ENCODE assay signal across 1 cellular context in genomic region chr6:139373154-139373927, GRCh38.
TF ChIP-seq lines count a peak whose summit lies in the region.

No MANE protein-coding gene starts in this region.

TF ChIP-seq in K562, 482 proteins besides CTCF, POLR2A, EP300 and RAD21 (continued from another document and continues in another):
- TF ChIP-seq CREB3L1 (IDR thresholded peaks at IDR 0.05; ENCODE audit: borderline replicate concordance, low read depth) (0 out of 2 replicates have a peak, but pooled peaks have one; percentile 22), SUPT5H (IDR thresholded peaks at IDR 0.05) (no peak), CREM (IDR thresholded peaks at IDR 0.05; ENCODE audit: low read depth) (peak; percentile 43), POLR2G (IDR thresholded peaks at IDR 0.05; ENCODE audit: low read depth, low read length) (peak; percentile 80), PREB (CRISPR knock-in tag; IDR thresholded peaks at IDR 0.05) (peak; percentile 95; the same call in 1 of the 2 replicates), NR4A1 (CRISPR knock-in tag; IDR thresholded peaks at IDR 0.05) (peak; percentile 8; the same call in 1 of the 2 replicates), NR4A1 (tag; IDR thresholded peaks at IDR 0.05) (peak; percentile 55; the same call in 1 of the 2 replicates), SIN3B (IDR thresholded peaks at IDR 0.05; ENCODE audit: low read depth) (peak; percentile 31; the same call in 1 of the 2 replicates), RBM15 (IDR thresholded peaks at IDR 0.05; ENCODE audit: insufficient read depth, low read length) (0 out of 2 replicates have a peak, but pooled peaks have one; percentile 52), GATAD2B (IDR thresholded peaks at IDR 0.05; ENCODE audit: borderline replicate concordance) (peak; percentile 62; the same call in 1 of the 2 replicates), TBL1XR1 (IDR thresholded peaks at IDR 0.05; ENCODE audit: low read length in 2 of 2) (no peak), ATF2 (CRISPR knock-in tag; IDR thresholded peaks at IDR 0.05) (0 out of 2 replicates have a peak, but pooled peaks have one; percentile 48), DMBX1 (CRISPR knock-in tag; IDR thresholded peaks at IDR 0.05; ENCODE audit: borderline replicate concordance) (peak; percentile 40; the same call in 1 of the 2 replicates), MTA3 (IDR thresholded peaks at IDR 0.05; ENCODE audit: borderline replicate concordance) (peak; percentile 71), ZNF133 (CRISPR knock-in tag; IDR thresholded peaks at IDR 0.05) (0 out of 2 replicates have a peak, but pooled peaks have one; percentile 75), KAT7 (CRISPR knock-in tag; IDR thresholded peaks at IDR 0.05; ENCODE audit: borderline replicate concordance) (peak; percentile 58; the same call in 1 of the 2 replicates), WHSC1 (IDR thresholded peaks at IDR 0.05; ENCODE audit: low read length) (no peak), ELF2 (CRISPR knock-in tag; IDR thresholded peaks at IDR 0.05) (peak; percentile 27; the same call in 1 of the 2 replicates), RBM14 (IDR thresholded peaks at IDR 0.05; ENCODE audit: borderline replicate concordance, insufficient read depth, low read depth, low read length) (no peak), SMAD4 (CRISPR knock-in tag; conservative IDR thresholded peaks at IDR 0.05) (0 out of 2 replicates have a peak, but pooled peaks have one; percentile 39), E2F4 (CRISPR knock-in tag; IDR thresholded peaks at IDR 0.05; ENCODE audit: low read depth) (no peak), RBM34 (IDR thresholded peaks at IDR 0.05; ENCODE audit: borderline replicate concordance, insufficient read depth, low read length) (no peak), HMGXB4 (CRISPR knock-in tag; IDR thresholded peaks at IDR 0.05) (peak; percentile 81; the same call in 1 of the 2 replicates), SREBF2 (CRISPR knock-in tag; IDR thresholded peaks at IDR 0.05) (no peak), ZNF512 (tag; IDR thresholded peaks at IDR 0.05) (no peak), ZNF444 (CRISPR knock-in tag; IDR thresholded peaks at IDR 0.05) (no peak), ZBTB7A (IDR thresholded peaks at IDR 0.05; ENCODE audit: borderline replicate concordance, control insufficient read depth, low read depth, low read length) (peak; percentile 55; the same call in 1 of the 2 replicates), C11orf30 (IDR thresholded peaks at IDR 0.05; ENCODE audit: low read depth) (no peak), SIN3A (IDR thresholded peaks at IDR 0.05; ENCODE audit: borderline replicate concordance in 2 of 2, control insufficient read depth in 1 of 2, low read depth in 2 of 2, low read length in 2 of 2) (0 out of 4 replicates have a peak, but pooled peaks of 1 of the 2 experiments have one; percentile 60), MYC (IDR thresholded peaks at IDR 0.05; ENCODE audit: low read depth, low read length) (no peak; the same call in 1 of the 2 replicates), MYC (CRISPR knock-in tag; IDR thresholded peaks at IDR 0.05; ENCODE audit: borderline replicate concordance, low read depth) (0 out of 2 replicates have a peak, but pooled peaks have one; percentile 34), HNRNPL (IDR thresholded peaks at IDR 0.05; ENCODE audit: low read depth, low read length) (peak; percentile 93), FOXJ2 (tag; IDR thresholded peaks at IDR 0.05) (peak; percentile 66), TFAP4 (CRISPR knock-in tag; IDR thresholded peaks at IDR 0.05; ENCODE audit: borderline replicate concordance) (0 out of 2 replicates have a peak, but pooled peaks have one; percentile 33), XRCC5 (IDR thresholded peaks at IDR 0.05; ENCODE audit: low read depth, low read length) (0 out of 2 replicates have a peak, but pooled peaks have one; percentile 30), MAX (CRISPR knock-in tag; IDR thresholded peaks at IDR 0.05) (no peak), RBBP5 (IDR thresholded peaks at IDR 0.05; ENCODE audit: borderline replicate concordance, insufficient read depth, low read length, poor library complexity, severe bottlenecking) (peak; percentile 85), PBX2 (CRISPR knock-in tag; IDR thresholded peaks at IDR 0.05; ENCODE audit: low read depth) (no peak), PBX2 (tag; conservative IDR thresholded peaks at IDR 0.05; ENCODE audit: low read depth) (no peak), ZNF717 (CRISPR knock-in tag; IDR thresholded peaks at IDR 0.05) (no peak), MEIS2 (IDR thresholded peaks at IDR 0.05; ENCODE audit: partially characterized antibody) (no peak), IFI16 (CRISPR knock-in tag; IDR thresholded peaks at IDR 0.05) (no peak), EWSR1 (IDR thresholded peaks at IDR 0.05; ENCODE audit: borderline replicate concordance, low read depth, partially characterized antibody) (no peak), RHOXF2B (CRISPR knock-in tag; conservative IDR thresholded peaks at IDR 0.05) (no peak), KLF6 (CRISPR knock-in tag; IDR thresholded peaks at IDR 0.05; ENCODE audit: borderline replicate concordance) (no peak)
- TF ChIP-seq, protein P1, sequence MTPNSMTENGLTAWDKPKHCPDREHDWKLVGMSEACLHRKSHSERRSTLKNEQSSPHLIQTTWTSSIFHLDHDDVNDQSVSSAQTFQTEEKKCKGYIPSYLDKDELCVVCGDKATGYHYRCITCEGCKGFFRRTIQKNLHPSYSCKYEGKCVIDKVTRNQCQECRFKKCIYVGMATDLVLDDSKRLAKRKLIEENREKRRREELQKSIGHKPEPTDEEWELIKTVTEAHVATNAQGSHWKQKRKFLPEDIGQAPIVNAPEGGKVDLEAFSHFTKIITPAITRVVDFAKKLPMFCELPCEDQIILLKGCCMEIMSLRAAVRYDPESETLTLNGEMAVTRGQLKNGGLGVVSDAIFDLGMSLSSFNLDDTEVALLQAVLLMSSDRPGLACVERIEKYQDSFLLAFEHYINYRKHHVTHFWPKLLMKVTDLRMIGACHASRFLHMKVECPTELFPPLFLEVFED (CRISPR knock-in tag; conservative IDR thresholded peaks at IDR 0.05), result 0 out of 2 replicates have a peak, but pooled peaks have one; percentile 9
- TF ChIP-seq, protein P2, sequence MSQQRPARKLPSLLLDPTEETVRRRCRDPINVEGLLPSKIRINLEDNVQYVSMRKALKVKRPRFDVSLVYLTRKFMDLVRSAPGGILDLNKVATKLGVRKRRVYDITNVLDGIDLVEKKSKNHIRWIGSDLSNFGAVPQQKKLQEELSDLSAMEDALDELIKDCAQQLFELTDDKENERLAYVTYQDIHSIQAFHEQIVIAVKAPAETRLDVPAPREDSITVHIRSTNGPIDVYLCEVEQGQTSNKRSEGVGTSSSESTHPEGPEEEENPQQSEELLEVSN (IDR thresholded peaks at IDR 0.05; ENCODE audit: borderline replicate concordance in 1 of 2, extremely low read depth in 1 of 2, insufficient read depth in 1 of 2, insufficient read length in 1 of 2, low read depth in 1 of 2, low read length in 1 of 2, poor library complexity in 1 of 2, severe bottlenecking in 1 of 2), result peak in 1 of 2 experiments; percentile 32
- TF ChIP-seq, protein P3, sequence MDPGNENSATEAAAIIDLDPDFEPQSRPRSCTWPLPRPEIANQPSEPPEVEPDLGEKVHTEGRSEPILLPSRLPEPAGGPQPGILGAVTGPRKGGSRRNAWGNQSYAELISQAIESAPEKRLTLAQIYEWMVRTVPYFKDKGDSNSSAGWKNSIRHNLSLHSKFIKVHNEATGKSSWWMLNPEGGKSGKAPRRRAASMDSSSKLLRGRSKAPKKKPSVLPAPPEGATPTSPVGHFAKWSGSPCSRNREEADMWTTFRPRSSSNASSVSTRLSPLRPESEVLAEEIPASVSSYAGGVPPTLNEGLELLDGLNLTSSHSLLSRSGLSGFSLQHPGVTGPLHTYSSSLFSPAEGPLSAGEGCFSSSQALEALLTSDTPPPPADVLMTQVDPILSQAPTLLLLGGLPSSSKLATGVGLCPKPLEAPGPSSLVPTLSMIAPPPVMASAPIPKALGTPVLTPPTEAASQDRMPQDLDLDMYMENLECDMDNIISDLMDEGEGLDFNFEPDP (CRISPR knock-in tag; IDR thresholded peaks at IDR 0.05), result no peak
